ENCODE assay signal across 18 cellular contexts in genomic region chr12:15544589-15544988, GRCh38.
DNase-seq lines count a peak whose midpoint lies in the region; ATAC-seq and TF ChIP-seq lines count a peak whose summit lies in the region.
"Had no signal": no experiment of that assay in that cellular context is flagged by ENCODE, and none has a peak within 500 bp of the region (broad histone marks: within the 10 kb centered on the region; RNA-seq: fewer than 3 reads in every experiment).

No MANE protein-coding gene starts in this region.

- H3K36me3 ChIP-seq in IMR-90 (ENCODE audit: control insufficient read depth, insufficient read depth, low read length) = no peaks in the 10 kb centered on the region
- H3K36me3 ChIP-seq: BLaER1, gastrocnemius medialis had no signal

- no peak overlapping the region for H2BK120ac ChIP-seq in IMR-90 (ENCODE audit: low read depth, low read length)

- intact Hi-C loops in IMR-90 (cut with micrococcal nuclease) (no loop called here), activated B cell treated with CpG ODN at 0.5 μM for 24 hours (cut with micrococcal nuclease) (loop anchor here (10.0 kb wide), 3 partner anchors 740 to 1390 kb away; partner anchors contain the start of genes C12orf60 and WBP11), natural killer cell (cut with micrococcal nuclease) (no loop called here)

- H2BK5ac ChIP-seq in IMR-90 (ENCODE audit: low read depth, low read length, poor library complexity, severe bottlenecking) = no peak overlapping the region

- H3K4me1 Mint-ChIP-seq in activated B cell treated with CpG ODN at 0.5 μM for 24 hours (peaks cover 45% of the 10 kb centered on the region), natural killer cell (no peaks in the 10 kb centered on the region)
- H3K4me1 Mint-ChIP-seq in naive thymus-derived CD8-positive, alpha-beta T cell = peaks cover 25 to 54% (median 49%) of the 10 kb centered on the region in 4 donors
- H3K4me1 Mint-ChIP-seq: WTC11 had no signal

- H3K9me3 ChIP-seq in IMR-90 (ENCODE audit: control insufficient read depth, insufficient read depth, low read length) = no peaks in the 10 kb centered on the region
- H3K9me3 ChIP-seq: BLaER1, gastrocnemius medialis had no signal

- H4K91ac ChIP-seq in IMR-90 (ENCODE audit: insufficient read depth, low read depth, low read length) = no peak overlapping the region

- TF ChIP-seq POLR2A in IMR-90 (IDR thresholded peaks at IDR 0.05; ENCODE audit: low read depth, low read length) = no peak

- ATAC-seq in IMR-90 (ENCODE audit: low read depth) (no peak), activated B cell treated with CpG ODN at 0.5 μM for 24 hours (ENCODE audit: low read depth) (no peak), GM21423 (IDR thresholded peaks at IDR 0.05; ENCODE audit: unreplicated experiment) (no peak), HG03108 (IDR thresholded peaks at IDR 0.05; ENCODE audit: unreplicated experiment) (no peak), natural killer cell (no peak)
- ATAC-seq in naive thymus-derived CD8-positive, alpha-beta T cell = no peak
- ATAC-seq: gastrocnemius medialis, Panc1, WTC11 had no signal

- H3K27ac ChIP-seq in IMR-90 (ENCODE audit: insufficient read depth, low read length) = no peak overlapping the region
- H3K27ac ChIP-seq: BLaER1, gastrocnemius medialis had no signal

- no peaks in the 10 kb centered on the region for H3K27me3 Mint-ChIP-seq in activated B cell treated with CpG ODN at 0.5 μM for 24 hours
- no peaks in the 10 kb centered on the region for H3K27me3 Mint-ChIP-seq in naive thymus-derived CD8-positive, alpha-beta T cell
- H3K27me3 Mint-ChIP-seq in natural killer cell (ENCODE audit: low read depth in 2 of 2) = peaks cover 10 to 31% of the 10 kb centered on the region in 2 donors

- no peaks in the 10 kb centered on the region for H4K20me1 ChIP-seq in IMR-90 (ENCODE audit: insufficient read depth, low read length)
- H4K20me1 ChIP-seq: BLaER1 had no signal

- no peaks in the 10 kb centered on the region for H3K9me1 ChIP-seq in IMR-90 (ENCODE audit: insufficient read depth, low read length)

- H3K27me3 ChIP-seq in IMR-90 (ENCODE audit: control insufficient read depth, insufficient read depth, low read length) = no peaks in the 10 kb centered on the region
- H3K27me3 ChIP-seq: BLaER1, gastrocnemius medialis had no signal

- H3K9ac ChIP-seq in IMR-90 (ENCODE audit: low read depth, low read length) = no peak overlapping the region
- H3K9ac ChIP-seq: BLaER1 had no signal

- 0 out of 2 replicates have a peak overlapping the region, but pooled peaks have one; percentile 21 for H3K14ac ChIP-seq in IMR-90 (replicated peaks; ENCODE audit: low read depth, low read length)

- no peak overlapping the region for H3K56ac ChIP-seq in IMR-90 (ENCODE audit: extremely low read depth, insufficient read depth, low read length)

- CTCF ChIA-PET in IMR-90 (lab: Yijun Ruan, JAX) (no interaction called here), activated B cell treated with CpG ODN at 0.5 μM for 24 hours (lab: Charles Lee) (interaction anchor here (5.6 to 7.3 kb wide), 2 partner anchors 12 to 40 kb away, joined by 36 to 60 read pairs; no protein-coding TSS in a partner anchor)

- no peak overlapping the region for H2BK15ac ChIP-seq in IMR-90 (ENCODE audit: low read depth, low read length)

- TF ChIP-seq RAD21 in IMR-90 (IDR thresholded peaks at IDR 0.05; ENCODE audit: low read length) = no peak

- TF ChIP-seq CTCF in IMR-90 (conservative IDR thresholded peaks at IDR 0.05; ENCODE audit: low read depth, low read length) = no peak
- no peak for TF ChIP-seq CTCF in activated B cell treated with CpG ODN at 0.5 μM for 24 hours (IDR thresholded peaks at IDR 0.05)
- TF ChIP-seq CTCF in natural killer cell (IDR thresholded peaks at IDR 0.05) = no peak

- BruUV-seq in IMR-90 (replicated peaks; lab: Mats Ljungman, UMichigan) = no TSS peak

- peaks cover 2% of the 10 kb centered on the region; the same call in 1 of the 2 replicates for H3K4me1 ChIP-seq in IMR-90 (ENCODE audit: control insufficient read depth, insufficient read depth, low read length)
- H3K4me1 ChIP-seq: gastrocnemius medialis had no signal

- H3K4me3 Mint-ChIP-seq in activated B cell treated with CpG ODN at 0.5 μM for 24 hours = no peak overlapping the region
- peak overlapping the region in 6 of 10 donors; percentile 46 to 77 (median 64) for H3K4me3 Mint-ChIP-seq in naive thymus-derived CD8-positive, alpha-beta T cell
- H3K4me3 Mint-ChIP-seq in natural killer cell = no peak overlapping the region
- H3K4me3 Mint-ChIP-seq: nephron, WTC11 had no signal

- H3K27ac Mint-ChIP-seq in activated B cell treated with CpG ODN at 0.5 μM for 24 hours = peak overlapping the region; percentile 83
- H3K27ac Mint-ChIP-seq in naive thymus-derived CD8-positive, alpha-beta T cell = peak overlapping the region; percentile 88 to 99 (median 94)
- H3K27ac Mint-ChIP-seq in natural killer cell = no peak overlapping the region
- H3K27ac Mint-ChIP-seq: WTC11 had no signal

- DNase-seq in CD1c-positive myeloid dendritic cell (ENCODE audit: extremely low spot score) (peak; percentile 86), IMR-90 (no peak), activated B cell treated with CpG ODN at 0.5 μM for 24 hours (no peak), natural killer cell (no peak)
- DNase-seq in naive thymus-derived CD8-positive, alpha-beta T cell = no peak
- DNase-seq: DMS79; gastrocnemius medialis; GOT3; Kasumi-1; NCI-H187; stimulated activated CD4-positive, alpha-beta T cell treated with anti-CD3 and anti-CD28 coated beads, Interleukin-12 subunit alpha, Interleukin-12 subunit beta, amount 100 ng/mL, for 4 hours; SW 1271 had no signal

- dilution Hi-C loops in IMR-90 (cut with HindIII; ENCODE audit: low sequenced_read_pairs, unreplicated experiment) = no loop called here

- no peak overlapping the region for H2AFZ ChIP-seq in IMR-90 (replicated peaks; ENCODE audit: low read length, poor library complexity)

- no peak overlapping the region for H2BK20ac ChIP-seq in IMR-90 (ENCODE audit: low read depth, low read length)

- H2AK9ac ChIP-seq in IMR-90 (replicated peaks; ENCODE audit: low read depth, low read length, poor library complexity) = no peak overlapping the region

- POLR2A ChIA-PET in IMR-90 (lab: Charles Lee; ENCODE audit: unreplicated experiment) (no interaction called here), activated B cell treated with CpG ODN at 0.5 μM for 24 hours (lab: Charles Lee) (interaction anchor here (1.0 kb wide), 1 partner anchor 13 kb away, joined by 3 read pairs; no protein-coding TSS in a partner anchor)
- POLR2A ChIA-PET in naive thymus-derived CD8-positive, alpha-beta T cell (lab: Charles Lee) = interaction anchor here (2.2 to 5.8 kb wide), 5 partner anchors 10 to 30 kb away, joined by 5 to 49 read pairs (median 12); no protein-coding TSS in a partner anchor

- no peak overlapping the region for H2AK5ac ChIP-seq in IMR-90 (ENCODE audit: low read depth, low read length)

- no peak overlapping the region for H4K5ac ChIP-seq in IMR-90 (ENCODE audit: low read depth, low read length)

- H3K4me3 ChIP-seq in IMR-90 (ENCODE audit: insufficient read depth, low read depth, low read length) = no peak overlapping the region
- H3K4me3 ChIP-seq: BLaER1, gastrocnemius medialis had no signal

- H3K18ac ChIP-seq in IMR-90 (ENCODE audit: low read depth, low read length) = no peak overlapping the region

- H3K4me2 ChIP-seq in IMR-90 (ENCODE audit: low read depth, low read length) = no peak overlapping the region
- H3K4me2 ChIP-seq: BLaER1 had no signal

- no peak overlapping the region for H3K23ac ChIP-seq in IMR-90 (ENCODE audit: low read depth, low read length)

- H3K9me3 Mint-ChIP-seq in activated B cell treated with CpG ODN at 0.5 μM for 24 hours = no peaks in the 10 kb centered on the region
- H3K9me3 Mint-ChIP-seq in naive thymus-derived CD8-positive, alpha-beta T cell = peaks cover 0 to 12% (median 0%) of the 10 kb centered on the region in 9 donors
- H3K9me3 Mint-ChIP-seq in natural killer cell = no peaks in the 10 kb centered on the region
- H3K9me3 Mint-ChIP-seq: nephron, WTC11 had no signal

- in situ Hi-C loops in IMR-90 (cut with MboI; ENCODE audit: low sequenced_read_pairs) = no loop called here

- no peaks in the 10 kb centered on the region for H3K79me1 ChIP-seq in IMR-90 (ENCODE audit: low read depth in 1 of 2, low read length in 2 of 2)

- no peak overlapping the region for H4K8ac ChIP-seq in IMR-90 (ENCODE audit: low read depth in 2 of 2, low read length in 2 of 2)

- H3K36me3 Mint-ChIP-seq in activated B cell treated with CpG ODN at 0.5 μM for 24 hours (ENCODE audit: low read depth) (peaks cover 18% of the 10 kb centered on the region), natural killer cell (no peaks in the 10 kb centered on the region)
- H3K36me3 Mint-ChIP-seq in naive thymus-derived CD8-positive, alpha-beta T cell = peaks cover 0 to 15% (median 13%) of the 10 kb centered on the region in 3 donors
- H3K36me3 Mint-ChIP-seq: WTC11 had no signal

- no peak overlapping the region for H3K4ac ChIP-seq in IMR-90 (ENCODE audit: low read depth, low read length)

TF ChIP-seq in IMR-90, 13 proteins besides CTCF, POLR2A, EP300 and RAD21 (continues in another document):
- TF ChIP-seq BHLHE40 (IDR thresholded peaks at IDR 0.05; ENCODE audit: low read depth, low read length) = no peak
- TF ChIP-seq RCOR1 (IDR thresholded peaks at IDR 0.05; ENCODE audit: insufficient replicate concordance, low read length) = no peak
- no peak for TF ChIP-seq MAZ (IDR thresholded peaks at IDR 0.05; ENCODE audit: borderline replicate concordance, low read depth, low read length)
- TF ChIP-seq FOS (IDR thresholded peaks at IDR 0.05; ENCODE audit: low read depth, low read length) = no peak
- TF ChIP-seq ELK1 (IDR thresholded peaks at IDR 0.05; ENCODE audit: borderline replicate concordance, low read depth, low read length) = no peak
- no peak for TF ChIP-seq CEBPB (IDR thresholded peaks at IDR 0.05; ENCODE audit: low read depth, low read length)
- TF ChIP-seq NFE2L2 (IDR thresholded peaks at IDR 0.05; ENCODE audit: low read depth, low read length) = no peak
- no peak for TF ChIP-seq USF2 (IDR thresholded peaks at IDR 0.05; ENCODE audit: low read depth, low read length)

Comparison
In these comparisons a context has a peak if more than half of its experiments do, and no peak if none do; other contexts are left out.
1. H3K27ac Mint-ChIP-seq: peak in activated B cell treated with CpG ODN at 0.5 μM for 24 hours (single experiment) and naive thymus-derived CD8-positive, alpha-beta T cell (10 of 10); none in natural killer cell (0 of 2).
2. H3K4me3 Mint-ChIP-seq: peak in naive thymus-derived CD8-positive, alpha-beta T cell (6 of 10); none in activated B cell treated with CpG ODN at 0.5 μM for 24 hours (single experiment) and natural killer cell (single experiment).